ENCODE assay signal across 14 cellular contexts in the genomic region with DNA sequence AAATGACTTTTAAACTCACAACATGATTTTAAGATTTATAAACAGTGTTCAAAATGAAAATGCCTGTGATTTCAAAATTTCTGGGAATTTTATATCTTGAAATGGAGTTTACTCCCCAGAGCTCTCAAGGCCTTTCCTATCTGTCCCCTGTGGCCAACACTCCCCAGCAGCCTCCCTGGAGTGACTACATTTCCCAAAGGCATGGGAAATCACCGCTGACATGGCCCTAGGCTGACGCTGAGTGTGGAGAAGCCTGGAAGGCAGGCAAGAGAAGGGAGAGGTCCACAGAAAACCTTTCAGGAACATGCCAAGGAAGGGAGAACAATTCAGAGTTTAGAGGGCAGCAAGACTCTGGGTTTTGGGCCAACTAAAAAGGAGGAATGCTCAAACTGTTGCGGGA. TPM values are rescaled to one million over a fixed set of nuclear protein-coding genes. Genes with fewer than 3 reads are reported as not detected.
DNase-seq lines count a peak whose midpoint lies in the region; ATAC-seq and TF ChIP-seq lines count a peak whose summit lies in the region.
"Had no signal": no experiment of that assay in that cellular context is flagged by ENCODE, and none has a peak within 500 bp of the region (broad histone marks: within the 10 kb centered on the region; RNA-seq: fewer than 3 reads in every experiment).

No MANE protein-coding gene starts in this region.

- DNase-seq in H9 (no peak), WTC11 (ENCODE audit: low spot score) (no peak), mesothelial cell of epicardium (ENCODE audit: low spot score in 2 of 2, unreplicated experiment in 2 of 2) (no peak), NCI-H524 (lab: John Stamatoyannopoulos, UW) (no peak), MG63 (no peak)
- DNase-seq in stimulated activated naive B cell treated with anti-CD40 and anti-IgM and Interleukin-4, amounts not matched to agents 10 μg/mL and 1 μg/mL and 100 μg/mL, for 72 hours: no peak
- DNase-seq: C1 segment of cervical spinal cord; Calu3; CD4-positive, alpha-beta T cell; DMS 273 treated with DMSO at 0.1 percent for 48 hours; GM23248; H7 had no signal

- CTCF ChIA-PET in WTC11 (lab: Charles Lee): interaction anchor here (1.1 kb wide), 1 partner anchor 39 kb away, joined by 3 read pairs; no protein-coding TSS in a partner anchor

- no peak overlapping the region for H4K8ac ChIP-seq in H9 (replicated peaks; ENCODE audit: insufficient read length, low read depth, low read length)

- no peaks in the 10 kb centered on the region for H3K79me1 ChIP-seq in H9 (ENCODE audit: insufficient read depth, low read depth, low read length, poor library complexity, severe bottlenecking)

- WGBS in H9 (ENCODE audit: extremely low coverage, insufficient read length, low lambda C conversion rate): no CpG with 5 or more reads among the region's 3 CpGs

- POLR2A ChIA-PET in WTC11 (lab: Charles Lee): no interaction called here

- H2BK120ac ChIP-seq in H9 (ENCODE audit: low read depth, low read length, poor library complexity, severe bottlenecking): no peak overlapping the region

- no peaks in the 10 kb centered on the region for H3K23me2 ChIP-seq in H9 (ENCODE audit: insufficient read length, low read depth, low read length, poor library complexity, severe bottlenecking)

- H2BK20ac ChIP-seq in H9 (ENCODE audit: low read depth, low read length, poor library complexity, severe bottlenecking): no peak overlapping the region

- no peak overlapping the region for H2BK5ac ChIP-seq in H9 (ENCODE audit: insufficient read length, low read length)

- H2BK12ac ChIP-seq in H9 (ENCODE audit: insufficient read length, low read depth, low read length): no peak overlapping the region

- H3K36me3 Mint-ChIP-seq in H9 (ENCODE audit: insufficient read depth in 1 of 3, low read depth in 3 of 3) (no peaks in the 10 kb centered on the region; a peak in 1 of 7 replicates), WTC11 (no peaks in the 10 kb centered on the region), mesothelial cell of epicardium (peaks cover 10% of the 10 kb centered on the region)
- peaks cover 27 to 51% of the 10 kb centered on the region in 2 donors for H3K36me3 Mint-ChIP-seq in stimulated activated naive B cell treated with anti-CD40 and anti-IgM and Interleukin-4, amounts not matched to agents 10 μg/mL and 1 μg/mL and 100 μg/mL, for 72 hours

- H3K36me3 ChIP-seq in MG63: no peaks in the 10 kb centered on the region; the same call in none of the 2 replicates

- no peaks in the 10 kb centered on the region for H3K79me2 ChIP-seq in H9 (ENCODE audit: insufficient read depth, low read length)

- H3K4me1 ChIP-seq in H9 (ENCODE audit: insufficient read depth, low read length): peaks cover 3% of the 10 kb centered on the region; the same call in 1 of the 2 replicates

- H3K9me3 ChIP-seq in H9 (ENCODE audit: control insufficient read depth, low read depth, low read length) (no peaks in the 10 kb centered on the region), MG63 (no peaks in the 10 kb centered on the region)

- H3K56ac ChIP-seq in H9 (ENCODE audit: insufficient read length, low read depth, low read length): no peak overlapping the region

- H4K20me1 ChIP-seq in H9 (ENCODE audit: control insufficient read depth, insufficient read depth, insufficient read length): no peaks in the 10 kb centered on the region

- H3K27me3 ChIP-seq in H9 (ENCODE audit: insufficient read depth, low read length) (no peaks in the 10 kb centered on the region), MG63 (no peaks in the 10 kb centered on the region)

- H3K4ac ChIP-seq in H9 (ENCODE audit: low read depth, low read length): no peak overlapping the region

- H3K18ac ChIP-seq in H9 (ENCODE audit: insufficient read length, low read depth, low read length): no peak overlapping the region

- ATAC-seq in WTC11: peak; percentile 48
- no peak for ATAC-seq in stimulated activated naive B cell treated with anti-CD40 and anti-IgM and Interleukin-4, amounts not matched to agents 10 μg/mL and 1 μg/mL and 100 μg/mL, for 72 hours (replicated peaks)
- ATAC-seq in activated CD4-positive, CD25-positive, alpha-beta regulatory T cell treated with anti-CD3 and anti-CD28 coated beads, Interleukin-2, amount 50 U/mL, for 24 hours: no peak

- no peak overlapping the region for H2AFZ ChIP-seq in H9 (ENCODE audit: low read length)
- H2AFZ ChIP-seq: GM23248 had no signal

- H4K91ac ChIP-seq in H9 (ENCODE audit: insufficient read length, low read depth, low read length): no peak overlapping the region

- H3K4me2 ChIP-seq in H9 (ENCODE audit: insufficient read depth, insufficient read length, low read length): no peak overlapping the region

- H3K4me1 Mint-ChIP-seq in H9 (peaks cover 14 to 17% of the 10 kb centered on the region in 2 experiments), WTC11 (peaks cover 11% of the 10 kb centered on the region), mesothelial cell of epicardium (no peaks in the 10 kb centered on the region)
- H3K4me1 Mint-ChIP-seq in stimulated activated naive B cell treated with anti-CD40 and anti-IgM and Interleukin-4, amounts not matched to agents 10 μg/mL and 1 μg/mL and 100 μg/mL, for 72 hours: peaks cover 4 to 11% of the 10 kb centered on the region in 2 donors

- no peak overlapping the region for H3K4me3 ChIP-seq in MG63
- H3K4me3 ChIP-seq: GM23248 had no signal

- H3K27ac ChIP-seq in H9 (ENCODE audit: insufficient read length, low read depth, low read length): no peak overlapping the region
- H3K27ac ChIP-seq: GM23248 had no signal

- H3K27ac Mint-ChIP-seq in H9: peak overlapping the region in 2 of 3 experiments; percentile 28 to 91; a peak in 2 of 7 replicates
- no peak overlapping the region; the same call in 1 of the 2 replicates for H3K27ac Mint-ChIP-seq in WTC11
- H3K27ac Mint-ChIP-seq in mesothelial cell of epicardium: peak overlapping the region; percentile 87
- H3K27ac Mint-ChIP-seq in stimulated activated naive B cell treated with anti-CD40 and anti-IgM and Interleukin-4, amounts not matched to agents 10 μg/mL and 1 μg/mL and 100 μg/mL, for 72 hours: peak overlapping the region; percentile 51
- H3K27ac Mint-ChIP-seq: B cell; CD4-positive, alpha-beta T cell had no signal

- TF ChIP-seq CTCF in H9 (conservative IDR thresholded peaks at IDR 0.05) (no peak), WTC11 (IDR thresholded peaks at IDR 0.05) (no peak), mesothelial cell of epicardium (IDR thresholded peaks at IDR 0.05; ENCODE audit: unreplicated experiment) (no peak)

- H2AK5ac ChIP-seq in H9 (ENCODE audit: insufficient read length, low read length): no peak overlapping the region

- H3K27me3 Mint-ChIP-seq in H9 (ENCODE audit: low read depth): no peaks in the 10 kb centered on the region
- no peaks in the 10 kb centered on the region for H3K27me3 Mint-ChIP-seq in WTC11 (ENCODE audit: low read depth)
- no peaks in the 10 kb centered on the region for H3K27me3 Mint-ChIP-seq in mesothelial cell of epicardium (ENCODE audit: low read depth)
- no peaks in the 10 kb centered on the region for H3K27me3 Mint-ChIP-seq in stimulated activated naive B cell treated with anti-CD40 and anti-IgM and Interleukin-4, amounts not matched to agents 10 μg/mL and 1 μg/mL and 100 μg/mL, for 72 hours
- H3K27me3 Mint-ChIP-seq: B cell; CD4-positive, alpha-beta T cell had no signal

- H3K9me3 Mint-ChIP-seq in H9: no peaks in the 10 kb centered on the region
- no peaks in the 10 kb centered on the region; the same call in 1 of the 2 replicates for H3K9me3 Mint-ChIP-seq in WTC11
- no peaks in the 10 kb centered on the region for H3K9me3 Mint-ChIP-seq in mesothelial cell of epicardium
- no peaks in the 10 kb centered on the region for H3K9me3 Mint-ChIP-seq in stimulated activated naive B cell treated with anti-CD40 and anti-IgM and Interleukin-4, amounts not matched to agents 10 μg/mL and 1 μg/mL and 100 μg/mL, for 72 hours
- H3K9me3 Mint-ChIP-seq: CD4-positive, alpha-beta T cell had no signal

- H4K5ac ChIP-seq in H9 (ENCODE audit: insufficient read length, low read depth, low read length): no peak overlapping the region

- H2BK15ac ChIP-seq in H9 (ENCODE audit: low read depth, low read length): no peak overlapping the region

- no peak overlapping the region for H3T11ph ChIP-seq in H9 (ENCODE audit: low read length)

- no peak overlapping the region for H3K23ac ChIP-seq in H9 (ENCODE audit: insufficient read length, low read depth, low read length)

- H3K14ac ChIP-seq in H9 (ENCODE audit: insufficient read depth, low read length): peak overlapping the region; percentile 6; the same call in 1 of the 2 replicates

- no peak overlapping the region for H3K4me3 Mint-ChIP-seq in H9
- H3K4me3 Mint-ChIP-seq in WTC11: no peak overlapping the region
- no peak overlapping the region for H3K4me3 Mint-ChIP-seq in mesothelial cell of epicardium
- no peak overlapping the region for H3K4me3 Mint-ChIP-seq in stimulated activated naive B cell treated with anti-CD40 and anti-IgM and Interleukin-4, amounts not matched to agents 10 μg/mL and 1 μg/mL and 100 μg/mL, for 72 hours
- H3K4me3 Mint-ChIP-seq: B cell; CD4-positive, alpha-beta T cell had no signal

- H3K9ac ChIP-seq in H9 (ENCODE audit: extremely low read depth, insufficient read length, low read length): no peak overlapping the region
- H3K9ac ChIP-seq: GM23248 had no signal

TF ChIP-seq in WTC11, 78 proteins besides CTCF, POLR2A, EP300 and RAD21:
- no peak for TF ChIP-seq TEAD1 (CRISPR knock-in tag; IDR thresholded peaks at IDR 0.05)
- no peak for TF ChIP-seq KAT7 (CRISPR knock-in tag; IDR thresholded peaks at IDR 0.05; ENCODE audit: borderline replicate concordance)
- TF ChIP-seq FOXP1 (CRISPR knock-in tag; IDR thresholded peaks at IDR 0.05; ENCODE audit: borderline replicate concordance): no peak

RNA-seq across cellular contexts. Expression of gene ZFP36L2, which starts 20.2 kb away (rescaled TPM):
- total RNA-seq in H9 (2021): 105 and 110 TPM in 2 replicates
- total RNA-seq in WTC11 (2021): 50.4 to 63.4 TPM (median 61.6 TPM) in 3 replicates
- 93.6 to 100 TPM (median 98.3 TPM) in 3 replicates for total RNA-seq in mesothelial cell of epicardium
- total RNA-seq in MG63 (2014; rRNA removed; shearing (Covaris generic); ENCODE audit: low replicate concordance): 9.6 and 19.7 TPM in 2 replicates
